In the genomic region with DNA sequence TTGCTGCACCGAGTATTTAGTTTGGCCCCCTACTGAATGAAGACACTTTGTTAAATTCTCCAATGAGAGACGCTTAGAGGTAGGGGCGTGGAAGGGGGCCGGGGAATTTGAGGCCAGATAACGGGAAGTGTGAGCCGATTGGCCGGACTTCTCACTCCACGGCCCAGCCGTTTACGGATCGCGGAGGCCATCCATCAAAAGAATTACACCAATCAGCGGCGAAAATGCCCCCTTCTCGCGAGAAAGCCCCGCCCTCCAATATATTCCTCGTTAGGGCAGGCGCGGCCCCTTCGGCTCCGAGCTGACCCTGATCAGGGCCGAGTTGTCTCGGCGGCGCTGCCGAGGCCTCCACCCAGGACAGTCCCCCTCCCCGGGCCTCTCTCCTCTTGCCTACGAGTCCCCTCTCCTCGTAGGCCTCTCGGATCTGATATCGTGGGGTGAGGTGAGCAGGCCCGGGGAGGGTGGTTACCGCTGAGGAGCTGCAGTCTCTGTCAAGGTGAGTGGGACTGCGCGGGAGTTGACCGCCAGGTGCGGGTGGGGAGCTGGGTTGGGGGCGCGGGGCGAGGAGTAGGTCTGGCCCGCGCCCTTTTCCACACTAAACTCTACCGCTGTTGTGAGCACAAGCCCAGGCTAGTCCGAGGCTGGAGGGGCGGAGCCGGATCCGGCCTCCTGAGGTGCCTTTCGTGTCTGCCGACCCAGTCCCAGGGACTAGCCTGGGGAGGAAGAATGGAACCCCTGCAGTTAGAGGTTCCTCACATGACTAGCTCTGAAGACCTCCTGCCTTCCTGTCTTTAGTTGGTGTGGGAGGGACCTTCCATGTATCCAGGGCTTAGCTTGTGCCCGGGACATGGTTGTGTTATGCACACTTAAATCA, we compare ENCODE assay signal across 8 cellular contexts. TPM values are rescaled to one million over a fixed set of nuclear protein-coding genes. Genes with fewer than 3 reads are reported as not detected.
DNase-seq lines count a peak whose midpoint lies in the region; ATAC-seq lines count a peak whose summit lies in the region.

A gene with protein sequence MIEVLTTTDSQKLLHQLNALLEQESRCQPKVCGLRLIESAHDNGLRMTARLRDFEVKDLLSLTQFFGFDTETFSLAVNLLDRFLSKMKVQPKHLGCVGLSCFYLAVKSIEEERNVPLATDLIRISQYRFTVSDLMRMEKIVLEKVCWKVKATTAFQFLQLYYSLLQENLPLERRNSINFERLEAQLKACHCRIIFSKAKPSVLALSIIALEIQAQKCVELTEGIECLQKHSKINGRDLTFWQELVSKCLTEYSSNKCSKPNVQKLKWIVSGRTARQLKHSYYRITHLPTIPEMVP (plus strand): TSS at position 287 of the 874 bp plus-strand sequence. CDS start 1,662 bp downstream, outside the sequence.

- peak within 1 kb of the TSS; percentile 90 for H3K4me2 ChIP-seq in BLaER1

- H3K4me3 ChIP-seq in BLaER1 = peak within 1 kb of the TSS; percentile 96

- peak; percentile 76 for DNase-seq in NCI-H526 treated with DMSO at 0.1 percent for 48 hours (lab: John Stamatoyannopoulos, UW)
- DNase-seq in activated CD4-positive, alpha-beta T cell treated with anti-CD3 and anti-CD28 coated beads, Interleukin-2, amount 50 U/mL, for 1 hour = peak; percentile 78
- peak; percentile 22 for DNase-seq in cortex of kidney (lab: John Stamatoyannopoulos, UW)
- peak; percentile 94 to 97 for DNase-seq in left colon
- peak; percentile 90 for DNase-seq in stimulated activated CD4-positive, alpha-beta T cell treated with anti-CD3 and anti-CD28 coated beads, Interleukin-1b, Interleukin-23, amount 100 ng/mL, for 48 hours

- ATAC-seq in GM19324 (IDR thresholded peaks at IDR 0.05; ENCODE audit: low FRiP score, unreplicated experiment) (peak; percentile 99), HG03469 (IDR thresholded peaks at IDR 0.05; ENCODE audit: unreplicated experiment) (peak; percentile 88), left colon (peak; percentile 82)

- H4K20me1 ChIP-seq in BLaER1 = peaks cover 30% of the 10 kb centered on the region; the same call in 1 of the 2 replicates

- H3K9me3 ChIP-seq in BLaER1 = no peaks in the 10 kb centered on the region

- peak within 1 kb of the TSS; percentile 93 for H3K27ac ChIP-seq in BLaER1

- peak within 1 kb of the TSS; percentile 94 for H3K9ac ChIP-seq in BLaER1

- H3K4me1 ChIP-seq in BLaER1 = peaks cover 31% of the 10 kb centered on the region

- peaks cover 31% of the 10 kb centered on the region for H3K36me3 ChIP-seq in BLaER1

- intact Hi-C loops in left colon (cut with DNase I, micrococcal nuclease) = no loop called here

- H3K27me3 ChIP-seq in BLaER1 = no peaks in the 10 kb centered on the region

RNA-seq across cellular contexts. Expression of the gene that starts here (rescaled TPM):
- total RNA-seq in left colon = 100 to 1,000 TPM; 162 to 196 TPM

Comparison
In these comparisons a context has a peak if more than half of its experiments do, and no peak if none do; other contexts are left out.
1. Peak in every context shown above with its lines: DNase-seq, ATAC-seq, H3K4me3 ChIP-seq and H3K27ac ChIP-seq.
2. DNase-seq: peak in every context shown above with its lines; median percentile 96 in left colon; 90 in stimulated activated CD4-positive, alpha-beta T cell treated with anti-CD3 and anti-CD28 coated beads, Interleukin-1b, Interleukin-23, amount 100 ng/mL, for 48 hours; 78 in activated CD4-positive, alpha-beta T cell treated with anti-CD3 and anti-CD28 coated beads, Interleukin-2, amount 50 U/mL, for 1 hour; 76 in NCI-H526 treated with DMSO at 0.1 percent for 48 hours; 22 in cortex of kidney.